In genomic region chr4:158941321-158941720, GRCh38 we compare ENCODE assay signal across 1 cellular context.
TF ChIP-seq lines count a peak whose summit lies in the region.

No MANE protein-coding gene starts in this region.

TF ChIP-seq in GM23338, 12 proteins besides CTCF, POLR2A, EP300 and RAD21 (continued from another document):
- TF ChIP-seq NANOG (IDR thresholded peaks at IDR 0.05; ENCODE audit: borderline replicate concordance) (no peak), CREB1 (CRISPR knock-in tag; IDR thresholded peaks at IDR 0.05; ENCODE audit: low read depth) (no peak), ZNF331 (CRISPR knock-in tag; IDR thresholded peaks at IDR 0.05; ENCODE audit: low read depth) (no peak), EZH2 (IDR thresholded peaks at IDR 0.05; ENCODE audit: low read depth, unreplicated experiment) (no peak), JUNB (IDR thresholded peaks at IDR 0.05; ENCODE audit: unreplicated experiment) (no peak), ZNF114 (CRISPR knock-in tag; IDR thresholded peaks at IDR 0.05) (no peak), EZH2phosphoT487 (IDR thresholded peaks at IDR 0.05; ENCODE audit: unreplicated experiment) (no peak), ZNF462 (CRISPR knock-in tag; IDR thresholded peaks at IDR 0.05) (no peak), REST (IDR thresholded peaks at IDR 0.05; ENCODE audit: unreplicated experiment) (no peak), STAT1 (IDR thresholded peaks at IDR 0.05; ENCODE audit: unreplicated experiment) (no peak), POLR2AphosphoS5 (IDR thresholded peaks at IDR 0.05; ENCODE audit: low read depth) (no peak)
